Comparison of ENCODE assay signal across 9 cellular contexts in genomic region chr5:119341452-119342349, GRCh38. TPM values are rescaled to one million over a fixed set of nuclear protein-coding genes. Genes with fewer than 3 reads are reported as not detected.
DNase-seq lines count a peak whose midpoint lies in the region; ATAC-seq, FAIRE-seq and TF ChIP-seq lines count a peak whose summit lies in the region.
"Had no signal": no experiment of that assay in that cellular context is flagged by ENCODE, and none has a peak within 500 bp of the region (broad histone marks: within the 10 kb centered on the region; RNA-seq: fewer than 3 reads in every experiment).

No MANE protein-coding gene starts in this region.

- H3K4me1 ChIP-seq in kidney (ENCODE audit: control insufficient read depth in 1 of 2, insufficient read depth in 1 of 2, low read depth in 1 of 2, low read length in 2 of 2), result peaks cover 4 to 10% of the 10 kb centered on the region in 2 donors

- intact Hi-C loops in kidney (cut with DNase I), result no loop called here

- H3K9me3 ChIP-seq in kidney (ENCODE audit: control insufficient read depth in 1 of 2, low read length in 2 of 2), result no peaks in the 10 kb centered on the region

- peak overlapping the region; percentile 86 for H3K27ac Mint-ChIP-seq in central memory CD8-positive, alpha-beta T cell (ENCODE audit: low read depth)

- no peaks in the 10 kb centered on the region for H3K36me3 ChIP-seq in kidney (ENCODE audit: control insufficient read depth in 1 of 2, insufficient read depth in 2 of 2, low read length in 2 of 2)

- H3K27ac ChIP-seq in kidney (ENCODE audit: low read depth in 2 of 2, low read length in 2 of 2), result no peak overlapping the region

- H3K4me3 Mint-ChIP-seq in central memory CD8-positive, alpha-beta T cell, result peak overlapping the region; percentile 77

- H3K4me3 ChIP-seq in kidney (ENCODE audit: low read length in 2 of 2), result no peak overlapping the region

- H3K9me3 Mint-ChIP-seq in central memory CD8-positive, alpha-beta T cell, result no peaks in the 10 kb centered on the region

- H3K36me3 Mint-ChIP-seq in central memory CD8-positive, alpha-beta T cell (ENCODE audit: insufficient read depth), result peaks cover 18% of the 10 kb centered on the region

- H3K4me1 Mint-ChIP-seq in central memory CD8-positive, alpha-beta T cell, result peaks cover 95% of the 10 kb centered on the region

- FAIRE-seq in kidney (lab: Jason Lieb, UNC), result no peak

- no peak for TF ChIP-seq CTCF in kidney (IDR thresholded peaks at IDR 0.05; ENCODE audit: borderline replicate concordance, extremely low read depth, insufficient read depth)

- ATAC-seq in GM21528 (IDR thresholded peaks at IDR 0.05; ENCODE audit: low FRiP score, unreplicated experiment), result peak; percentile 58
- ATAC-seq in HG03575 (IDR thresholded peaks at IDR 0.05; ENCODE audit: extremely low read depth, insufficient number of reproducible peaks, low FRiP score, unreplicated experiment), result peak; percentile 35
- ATAC-seq in central memory CD8-positive, alpha-beta T cell (replicated peaks; ENCODE audit: extremely low read depth, poor library complexity, severe bottlenecking), result peak; percentile 26

- no peak for DNase-seq in central memory CD8-positive, alpha-beta T cell (ENCODE audit: low spot score in 2 of 2)
- DNase-seq in ecto neural progenitor cell (ENCODE audit: low spot score), result no peak
- no peak for DNase-seq in activated effector memory CD4-positive, alpha-beta T cell treated with anti-CD3 and anti-CD28 coated beads, Interleukin-2, amount 50 U/mL, for 16 hours
- DNase-seq in kidney, result no peak
- DNase-seq in NCI-H2029 (lab: John Stamatoyannopoulos, UW), result no peak
- DNase-seq: head of caudate nucleus had no signal

- peak; percentile 54 for TF ChIP-seq POLR2A in GM15510 (IDR thresholded peaks at IDR 0.05; ENCODE audit: borderline replicate concordance, extremely low read depth, insufficient read length)

- H3K9ac ChIP-seq in kidney (ENCODE audit: low read length in 2 of 2), result no peak overlapping the region

- no peaks in the 10 kb centered on the region for H3K27me3 Mint-ChIP-seq in central memory CD8-positive, alpha-beta T cell

RNA-seq across cellular contexts. Expression of gene TNFAIP8, which starts 14.1 kb away (rescaled TPM):
- 41.5 TPM for total RNA-seq in kidney
- 13.3 TPM for polyA plus RNA-seq in kidney (ENCODE audit: insufficient read depth, low read depth, low replicate concordance)
